In the genomic region with DNA sequence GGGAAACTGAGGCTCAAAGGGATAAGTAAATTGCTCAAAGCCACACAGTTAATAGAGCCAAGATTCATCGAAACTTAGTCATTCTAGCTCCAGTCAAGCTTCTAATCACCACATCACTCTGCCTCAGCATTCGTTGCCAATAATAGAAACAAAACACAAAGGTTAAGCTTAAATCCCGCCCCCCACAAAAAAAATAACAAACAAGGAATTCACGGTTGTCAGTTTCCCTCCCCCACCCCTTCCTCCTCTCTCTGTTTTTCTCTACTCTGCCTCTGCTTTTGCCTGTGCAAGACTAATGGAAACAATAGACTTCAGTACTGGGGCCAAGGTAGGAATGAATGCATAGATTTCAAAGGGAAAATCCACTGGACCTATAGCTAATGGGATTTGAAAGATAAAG, we compare ENCODE assay signal across 19 cellular contexts.
DNase-seq lines count a peak whose midpoint lies in the region; ATAC-seq and TF ChIP-seq lines count a peak whose summit lies in the region.
"Had no signal": no experiment of that assay in that cellular context is flagged by ENCODE, and none has a peak within 500 bp of the region (broad histone marks: within the 10 kb centered on the region; RNA-seq: fewer than 3 reads in every experiment).

No MANE protein-coding gene starts in this region.

- H3F3A ChIP-seq in GM23338 (replicated peaks; ENCODE audit: low read depth), result no peaks in the 10 kb centered on the region

- no peak overlapping the region for H3K4me3 ChIP-seq in GM23338
- no peak overlapping the region for H3K4me3 ChIP-seq in right cardiac atrium (ENCODE audit: low read length)

- H4K20me1 ChIP-seq in GM23338 (replicated peaks; ENCODE audit: insufficient read depth), result no peaks in the 10 kb centered on the region

- peaks cover 28% of the 10 kb centered on the region; the same call in 2 of the 3 replicates for H3K36me3 Mint-ChIP-seq in GM23338 (ENCODE audit: low read depth)
- H3K36me3 Mint-ChIP-seq in activated CD4-positive, alpha-beta memory T cell treated with anti-CD3 and anti-CD28 coated beads for 36 hours, result no peaks in the 10 kb centered on the region
- H3K36me3 Mint-ChIP-seq: CD8-positive, alpha-beta T cell; naive thymus-derived CD8-positive, alpha-beta T cell; T-cell had no signal

- H3K79me2 ChIP-seq in GM23338 (replicated peaks; ENCODE audit: insufficient read depth), result no peaks in the 10 kb centered on the region

- H3K4me1 ChIP-seq in GM23338 (ENCODE audit: insufficient read depth), result peaks cover 14% of the 10 kb centered on the region
- H3K4me1 ChIP-seq in right cardiac atrium (ENCODE audit: control insufficient read depth, insufficient read depth, low read length), result no peaks in the 10 kb centered on the region

- DNase-seq in A172 (ENCODE audit: low spot score), result peak; percentile 13
- DNase-seq in GM23338 (ENCODE audit: low spot score), result no peak
- DNase-seq in SK-MEL-5 (ENCODE audit: low read depth, low spot score), result peak; percentile 17
- DNase-seq in islet precursor cell, result peak; percentile 81
- DNase-seq in activated CD4-positive, alpha-beta memory T cell treated with anti-CD3 and anti-CD28 coated beads for 36 hours, result no peak
- DNase-seq in putamen (ENCODE audit: low spot score), result no peak
- no peak for DNase-seq in right cardiac atrium
- no peak for DNase-seq in NCI-H2107 treated with DMSO at 0.1 percent for 48 hours (lab: John Stamatoyannopoulos, UW; ENCODE audit: unreplicated experiment)
- DNase-seq: activated B cell treated with CpG ODN at 0.5 μM for 24 hours; activated gamma-delta T cell treated with Interleukin-2 at 50 U/mL for 16 hours; CD8-positive, alpha-beta T cell; cortex of kidney; naive thymus-derived CD8-positive, alpha-beta T cell; NCI-H1436 treated with DMSO at 0.1 percent for 48 hours; retina; T-cell had no signal

- 27% methylated on average over 4 of the region's 4 CpGs for WGBS in right cardiac atrium

- TF ChIP-seq CTCF in GM23338 (conservative IDR thresholded peaks at IDR 0.05; ENCODE audit: low read depth in 2 of 2), result no peak

- H3K27ac Mint-ChIP-seq in GM23338, result no peak overlapping the region
- no peak overlapping the region for H3K27ac Mint-ChIP-seq in activated CD4-positive, alpha-beta memory T cell treated with anti-CD3 and anti-CD28 coated beads for 36 hours
- H3K27ac Mint-ChIP-seq: activated B cell treated with CpG ODN at 0.5 μM for 24 hours; CD8-positive, alpha-beta T cell; naive thymus-derived CD8-positive, alpha-beta T cell; T-cell had no signal

- peaks cover 14% of the 10 kb centered on the region for H3K4me1 Mint-ChIP-seq in GM23338
- no peaks in the 10 kb centered on the region for H3K4me1 Mint-ChIP-seq in activated CD4-positive, alpha-beta memory T cell treated with anti-CD3 and anti-CD28 coated beads for 36 hours (ENCODE audit: low read depth)
- H3K4me1 Mint-ChIP-seq: activated B cell treated with CpG ODN at 0.5 μM for 24 hours, T-cell had no signal

- H3K27me3 ChIP-seq in GM23338 (ENCODE audit: insufficient read depth) (no peaks in the 10 kb centered on the region), right cardiac atrium (ENCODE audit: control insufficient read depth, insufficient read depth) (no peaks in the 10 kb centered on the region)

- ATAC-seq in GM23338, result no peak
- ATAC-seq in right cardiac atrium, result no peak
- ATAC-seq: CD8-positive, alpha-beta T cell; left lobe of liver; naive thymus-derived CD8-positive, alpha-beta T cell; Panc1; T-cell had no signal

- H3K4me2 ChIP-seq in GM23338, result peak overlapping the region; percentile 41; the same call in 1 of the 2 replicates

- peaks cover 6% of the 10 kb centered on the region; the same call in 1 of the 2 replicates for H3K36me3 ChIP-seq in GM23338 (ENCODE audit: insufficient read depth)

- H3K9me3 ChIP-seq in right cardiac atrium (ENCODE audit: control insufficient read depth, low read length), result no peaks in the 10 kb centered on the region

- H3K27me3 Mint-ChIP-seq in GM23338 (ENCODE audit: insufficient read depth, low read depth, poor library complexity), result peaks cover 7% of the 10 kb centered on the region
- peaks cover 6% of the 10 kb centered on the region for H3K27me3 Mint-ChIP-seq in activated CD4-positive, alpha-beta memory T cell treated with anti-CD3 and anti-CD28 coated beads for 36 hours

- peaks cover 39% of the 10 kb centered on the region for H3K9me3 Mint-ChIP-seq in GM23338
- peaks cover 2% of the 10 kb centered on the region for H3K9me3 Mint-ChIP-seq in activated CD4-positive, alpha-beta memory T cell treated with anti-CD3 and anti-CD28 coated beads for 36 hours
- H3K9me3 Mint-ChIP-seq: activated B cell treated with CpG ODN at 0.5 μM for 24 hours had no signal

- H3K4me3 Mint-ChIP-seq in GM23338, result no peak overlapping the region
- no peak overlapping the region for H3K4me3 Mint-ChIP-seq in activated CD4-positive, alpha-beta memory T cell treated with anti-CD3 and anti-CD28 coated beads for 36 hours
- H3K4me3 Mint-ChIP-seq: activated B cell treated with CpG ODN at 0.5 μM for 24 hours; CD8-positive, alpha-beta T cell; naive thymus-derived CD8-positive, alpha-beta T cell; T-cell had no signal

- in situ Hi-C loops in SK-MEL-5 (cut with HindIII; ENCODE audit: low pct_unique_long_range_greater_than_20kb, low sequenced_read_pairs), result no loop called here

- no peak overlapping the region for H3K27ac ChIP-seq in GM23338 (ENCODE audit: low read depth)
- no peak overlapping the region for H3K27ac ChIP-seq in right cardiac atrium (ENCODE audit: low read length)
- H3K27ac ChIP-seq: HL-60 had no signal

- H2AFZ ChIP-seq in GM23338, result peak overlapping the region; percentile 57; the same call in 1 of the 2 replicates

- H3K9me2 ChIP-seq in GM23338 (ENCODE audit: insufficient read depth), result no peaks in the 10 kb centered on the region; the same call in 1 of the 2 replicates

- POLR2A ChIA-PET in activated CD4-positive, alpha-beta memory T cell treated with anti-CD3 and anti-CD28 coated beads for 36 hours (lab: Charles Lee), result no interaction called here

- CTCF ChIA-PET in activated CD4-positive, alpha-beta memory T cell treated with anti-CD3 and anti-CD28 coated beads for 36 hours (lab: Charles Lee), result interaction anchor here (0.9 kb wide), 1 partner anchor 73 kb away, joined by 4 read pairs; no protein-coding TSS in a partner anchor

- intact Hi-C loops in activated CD4-positive, alpha-beta memory T cell treated with anti-CD3 and anti-CD28 coated beads for 36 hours (cut with micrococcal nuclease), result no loop called here
- intact Hi-C loops in right cardiac atrium (cut with DNase I), result no loop called here

TF ChIP-seq in GM23338, 12 proteins besides CTCF, POLR2A, EP300 and RAD21:
- TF ChIP-seq ZNF114 (CRISPR knock-in tag; IDR thresholded peaks at IDR 0.05) (no peak), POLR2AphosphoS5 (IDR thresholded peaks at IDR 0.05; ENCODE audit: low read depth) (no peak), JUNB (IDR thresholded peaks at IDR 0.05; ENCODE audit: unreplicated experiment) (no peak), ZNF331 (CRISPR knock-in tag; IDR thresholded peaks at IDR 0.05; ENCODE audit: low read depth) (no peak), ETS1 (IDR thresholded peaks at IDR 0.05) (no peak), STAT1 (IDR thresholded peaks at IDR 0.05; ENCODE audit: unreplicated experiment) (no peak)

Comparison
In these comparisons a context has a peak if more than half of its experiments do, and no peak if none do; other contexts are left out.
1. DNase-seq: peak in A172 (single experiment), SK-MEL-5 (single experiment) and islet precursor cell (single experiment); none in GM23338 (single experiment), activated CD4-positive, alpha-beta memory T cell treated with anti-CD3 and anti-CD28 coated beads for 36 hours (single experiment), putamen (single experiment), right cardiac atrium (0 of 3) and NCI-H2107 treated with DMSO at 0.1 percent for 48 hours (single experiment).